Comparison of ENCODE assay signal across 26 cellular contexts in genomic region chr11:92141159-92141558, GRCh38.
"Had no signal": no experiment of that assay in that cellular context is flagged by ENCODE, and none has a peak within 500 bp of the region (broad histone marks: within the 10 kb centered on the region; RNA-seq: fewer than 3 reads in every experiment).

No MANE protein-coding gene starts in this region.

- DNase-seq: activated CD4-positive, alpha-beta T cell treated with anti-CD3 and anti-CD28 coated beads for 48 hours; activated CD4-positive, alpha-beta T cell treated with anti-CD3 and anti-CD28 coated beads, Interleukin-2, amount 50 U/mL, for 4 hours; activated CD4-positive, CD25-positive, alpha-beta regulatory T cell treated with anti-CD3 and anti-CD28 coated beads, Interleukin-2, amount 50 U/mL, for 72 hours; activated CD8-positive, alpha-beta memory T cell treated with anti-CD3 and anti-CD28 coated beads for 24 hours; activated effector memory CD4-positive, alpha-beta T cell treated with anti-CD3 and anti-CD28 coated beads, Interleukin-2, amount 50 U/mL, for 16 hours; activated naive CD4-positive, alpha-beta T cell treated with Interleukin-2 at 50 U/mL for 16 hours; activated naive CD8-positive, alpha-beta T cell treated with anti-CD3 and anti-CD28 coated beads, Interleukin-2, amount 50 U/mL, for 24 hours; activated T-cell treated with anti-CD3 and anti-CD28 coated beads, Interleukin-2, amount 50 U/mL, for 4 hours; amniotic stem cell; MG63; MV-4-11; NCI-H1092 treated with DMSO at 0.1 percent for 48 hours; NCI-H1417 treated with DMSO at 0.1 percent for 48 hours; NCI-H187; NCI-H2081; NCI-H524 treated with DMSO at 0.1 percent for 48 hours; NCI-H774; NK-92 treated with Interleukin-12 subunit alpha and Interleukin-12 subunit beta, amount 100 ng/mL, for 24 hours; Peyer's patch; Right ventricle myocardium superior; SJCRH30; T-helper 17 cell; T-helper 9 cell had no signal

- H3K4me1 ChIP-seq: Peyer's patch, SJCRH30 had no signal

- H3K4me3 ChIP-seq: MG63, Peyer's patch, SJCRH30 had no signal

- H3K27ac ChIP-seq: Peyer's patch, RWPE1, SJCRH30 had no signal

- H3K27me3 ChIP-seq: MG63, Peyer's patch, SJCRH30 had no signal

- H3K36me3 ChIP-seq: MG63, Peyer's patch, SJCRH30 had no signal

- ATAC-seq: activated naive CD4-positive, alpha-beta T cell treated with anti-CD3 and anti-CD28 coated beads, Interleukin-2, amount 50 U/mL, for 72 hours; activated naive CD8-positive, alpha-beta T cell treated with anti-CD3 and anti-CD28 coated beads, Interleukin-2, amount 50 U/mL, for 24 hours; activated T-cell treated with anti-CD3 and anti-CD28 coated beads, Interleukin-2, amount 50 U/mL, for 4 hours; T-helper 17 cell; WTC11 had no signal

- H3K9me3 ChIP-seq: MG63, Peyer's patch, SJCRH30 had no signal
